ENCODE assay signal across 1 cellular context in genomic region chr10:110503528-110504110, GRCh38.
TF ChIP-seq lines count a peak whose summit lies in the region.

No MANE protein-coding gene starts in this region.

TF ChIP-seq in GM12878, 131 proteins besides CTCF, POLR2A, EP300 and RAD21:
- TF ChIP-seq PBX3 (IDR thresholded peaks at IDR 0.05; ENCODE audit: insufficient replicate concordance, low read depth, low read length) (peak; percentile 60), ZBTB40 (IDR thresholded peaks at IDR 0.05; ENCODE audit: borderline replicate concordance) (0 out of 2 replicates have a peak, but pooled peaks have one; percentile 15), STAT3 (IDR thresholded peaks at IDR 0.05; ENCODE audit: low read depth, low read length) (peak; percentile 63; the same call in 1 of the 2 replicates), TCF3 (IDR thresholded peaks at IDR 0.05; ENCODE audit: borderline replicate concordance, insufficient read depth, low read depth, low read length) (0 out of 2 replicates have a peak, but pooled peaks have one; percentile 66), BMI1 (IDR thresholded peaks at IDR 0.05; ENCODE audit: borderline replicate concordance) (no peak), TCF12 (IDR thresholded peaks at IDR 0.05; ENCODE audit: low read depth, low read length) (0 out of 2 replicates have a peak, but pooled peaks have one; percentile 70)
- TF ChIP-seq, protein P1, sequence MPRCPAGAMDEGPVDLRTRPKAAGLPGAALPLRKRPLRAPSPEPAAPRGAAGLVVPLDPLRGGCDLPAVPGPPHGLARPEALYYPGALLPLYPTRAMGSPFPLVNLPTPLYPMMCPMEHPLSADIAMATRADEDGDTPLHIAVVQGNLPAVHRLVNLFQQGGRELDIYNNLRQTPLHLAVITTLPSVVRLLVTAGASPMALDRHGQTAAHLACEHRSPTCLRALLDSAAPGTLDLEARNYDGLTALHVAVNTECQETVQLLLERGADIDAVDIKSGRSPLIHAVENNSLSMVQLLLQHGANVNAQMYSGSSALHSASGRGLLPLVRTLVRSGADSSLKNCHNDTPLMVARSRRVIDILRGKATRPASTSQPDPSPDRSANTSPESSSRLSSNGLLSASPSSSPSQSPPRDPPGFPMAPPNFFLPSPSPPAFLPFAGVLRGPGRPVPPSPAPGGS (IDR thresholded peaks at IDR 0.05; ENCODE audit: borderline replicate concordance, insufficient read depth, low read depth, low read length, poor library complexity, severe bottlenecking), result no peak
- TF ChIP-seq, protein P2, sequence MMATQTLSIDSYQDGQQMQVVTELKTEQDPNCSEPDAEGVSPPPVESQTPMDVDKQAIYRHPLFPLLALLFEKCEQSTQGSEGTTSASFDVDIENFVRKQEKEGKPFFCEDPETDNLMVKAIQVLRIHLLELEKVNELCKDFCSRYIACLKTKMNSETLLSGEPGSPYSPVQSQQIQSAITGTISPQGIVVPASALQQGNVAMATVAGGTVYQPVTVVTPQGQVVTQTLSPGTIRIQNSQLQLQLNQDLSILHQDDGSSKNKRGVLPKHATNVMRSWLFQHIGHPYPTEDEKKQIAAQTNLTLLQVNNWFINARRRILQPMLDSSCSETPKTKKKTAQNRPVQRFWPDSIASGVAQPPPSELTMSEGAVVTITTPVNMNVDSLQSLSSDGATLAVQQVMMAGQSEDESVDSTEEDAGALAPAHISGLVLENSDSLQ (IDR thresholded peaks at IDR 0.05), result peak; percentile 25
